30 cellular contexts compared by ENCODE assay signal in genomic region chr5:92780057-92780456, GRCh38.
"Had no signal": no experiment of that assay in that cellular context is flagged by ENCODE, and none has a peak within 500 bp of the region (broad histone marks: within the 10 kb centered on the region; RNA-seq: fewer than 3 reads in every experiment).

No MANE protein-coding gene starts in this region.

- H3K36me3 Mint-ChIP-seq: activated naive CD4-positive, alpha-beta T cell treated with anti-CD3 and anti-CD28 coated beads, Interleukin-2, amount 50 U/mL, for 72 hours had no signal

- ATAC-seq: activated CD4-positive, alpha-beta T cell treated with anti-CD3 and anti-CD28 coated beads for 36 hours; activated CD4-positive, CD25-positive, alpha-beta regulatory T cell treated with anti-CD3 and anti-CD28 coated beads, Interleukin-2, amount 50 U/mL, for 24 hours; activated CD8-positive, alpha-beta T cell treated with anti-CD3 and anti-CD28 coated beads, Interleukin-2, amount 10 ng/mL, durations not matched to agents 7 days and 5 days; activated naive CD4-positive, alpha-beta T cell treated with anti-CD3 and anti-CD28 coated beads, Interleukin-2, amount 50 U/mL, for 72 hours; body of pancreas had no signal

- H3K9me3 Mint-ChIP-seq: activated CD4-positive, alpha-beta T cell treated with anti-CD3 and anti-CD28 coated beads, Interleukin-2, amount 10 ng/mL, durations not matched to agents 7 days and 5 days; activated naive CD4-positive, alpha-beta T cell treated with anti-CD3 and anti-CD28 coated beads for 36 hours; activated T-helper 2 cell treated with anti-CD3 and anti-CD28 coated beads, Interferon-gamma antibody, Interleukin-2, Interleukin-4, amounts not matched to agents 10 μg/mL and 5 μg/mL and 100 μg/mL, durations not matched to agents 14 hours and 24 hours and 36 hours had no signal

- H3K27me3 Mint-ChIP-seq: activated CD4-positive, alpha-beta T cell treated with anti-CD3 and anti-CD28 coated beads for 36 hours; activated CD4-positive, alpha-beta T cell treated with anti-CD3 and anti-CD28 coated beads, Interleukin-2, amount 10 ng/mL, durations not matched to agents 7 days and 5 days; activated T-cell treated with anti-CD3 and anti-CD28 coated beads, Interleukin-2, amount 50 U/mL, for 24 hours had no signal

- H3K27ac Mint-ChIP-seq: activated CD4-positive, alpha-beta T cell treated with anti-CD3 and anti-CD28 coated beads for 36 hours; activated CD4-positive, alpha-beta T cell treated with anti-CD3 and anti-CD28 coated beads, Interleukin-2, amount 10 ng/mL, durations not matched to agents 7 days and 5 days; activated CD8-positive, alpha-beta T cell treated with anti-CD3 and anti-CD28 coated beads, Interleukin-2, amount 10 ng/mL, durations not matched to agents 7 days and 5 days; activated naive CD4-positive, alpha-beta T cell treated with anti-CD3 and anti-CD28 coated beads for 36 hours; activated naive CD4-positive, alpha-beta T cell treated with anti-CD3 and anti-CD28 coated beads, Interleukin-2, amount 50 U/mL, for 72 hours; activated T-cell treated with anti-CD3 and anti-CD28 coated beads, Interleukin-2, amount 50 U/mL, for 24 hours; activated T-helper 2 cell treated with anti-CD3 and anti-CD28 coated beads, Interferon-gamma antibody, Interleukin-2, Interleukin-4, amounts not matched to agents 10 μg/mL and 5 μg/mL and 100 μg/mL, durations not matched to agents 14 hours and 24 hours and 36 hours had no signal

- H3K27me3 ChIP-seq: adrenal gland, body of pancreas, breast epithelium, SJCRH30 had no signal

- H3K36me3 ChIP-seq: adrenal gland, breast epithelium, SJCRH30 had no signal

- H3K27ac ChIP-seq: adrenal gland, body of pancreas, breast epithelium, SJCRH30, SK-N-MC had no signal

- H3K4me3 Mint-ChIP-seq: activated CD4-positive, alpha-beta T cell treated with anti-CD3 and anti-CD28 coated beads for 36 hours; activated CD4-positive, alpha-beta T cell treated with anti-CD3 and anti-CD28 coated beads, Interleukin-2, amount 10 ng/mL, durations not matched to agents 7 days and 5 days; activated CD8-positive, alpha-beta T cell treated with anti-CD3 and anti-CD28 coated beads, Interleukin-2, amount 10 ng/mL, durations not matched to agents 7 days and 5 days; activated naive CD4-positive, alpha-beta T cell treated with anti-CD3 and anti-CD28 coated beads for 36 hours; activated T-cell treated with anti-CD3 and anti-CD28 coated beads, Interleukin-2, amount 50 U/mL, for 24 hours had no signal

- DNase-seq: activated CD4-positive, alpha-beta T cell treated with anti-CD3 and anti-CD28 coated beads for 36 hours; activated CD4-positive, alpha-beta T cell treated with anti-CD3 and anti-CD28 coated beads, Interleukin-2, amount 10 ng/mL, durations not matched to agents 7 days and 5 days; activated CD4-positive, alpha-beta T cell treated with anti-CD3 and anti-CD28 coated beads, Interleukin-2, amount 50 U/mL, for 48 hours; activated CD8-positive, alpha-beta T cell treated with anti-CD3 and anti-CD28 coated beads, Interleukin-2, amount 10 ng/mL, durations not matched to agents 7 days and 5 days; activated gamma-delta T cell treated with Interleukin-2 at 50 U/mL for 16 hours; activated naive CD4-positive, alpha-beta T cell treated with anti-CD3 and anti-CD28 coated beads for 36 hours; activated T-cell treated with anti-CD3 and anti-CD28 coated beads, Interleukin-2, amount 50 U/mL, for 24 hours; adrenal gland; body of pancreas; Karpas-422; KBM-7; NCI-H1048; NCI-H1436 treated with DMSO at 0.1 percent for 48 hours; NCI-H1694 treated with DMSO at 0.1 percent for 48 hours; NCI-H2029; NCI-H2171; NCI-H2227 treated with DMSO at 0.1 percent for 48 hours; NCI-H446; NCI-H510A treated with DMSO at 0.1 percent for 48 hours; NCI-H526 treated with DMSO at 0.1 percent for 48 hours; NCI-H82; OCI-M1; SHP77; SJCRH30; T1000 had no signal

- H3K4me1 Mint-ChIP-seq: activated CD4-positive, alpha-beta T cell treated with anti-CD3 and anti-CD28 coated beads for 36 hours; activated CD4-positive, alpha-beta T cell treated with anti-CD3 and anti-CD28 coated beads, Interleukin-2, amount 10 ng/mL, durations not matched to agents 7 days and 5 days had no signal

- H3K4me3 ChIP-seq: adrenal gland, body of pancreas, breast epithelium, SJCRH30, SK-N-MC had no signal

- H3K9me3 ChIP-seq: adrenal gland, body of pancreas, breast epithelium, SJCRH30 had no signal

- H3K4me1 ChIP-seq: adrenal gland, body of pancreas, breast epithelium, SJCRH30 had no signal
